1 cellular context compared by ENCODE assay signal in the genomic region with DNA sequence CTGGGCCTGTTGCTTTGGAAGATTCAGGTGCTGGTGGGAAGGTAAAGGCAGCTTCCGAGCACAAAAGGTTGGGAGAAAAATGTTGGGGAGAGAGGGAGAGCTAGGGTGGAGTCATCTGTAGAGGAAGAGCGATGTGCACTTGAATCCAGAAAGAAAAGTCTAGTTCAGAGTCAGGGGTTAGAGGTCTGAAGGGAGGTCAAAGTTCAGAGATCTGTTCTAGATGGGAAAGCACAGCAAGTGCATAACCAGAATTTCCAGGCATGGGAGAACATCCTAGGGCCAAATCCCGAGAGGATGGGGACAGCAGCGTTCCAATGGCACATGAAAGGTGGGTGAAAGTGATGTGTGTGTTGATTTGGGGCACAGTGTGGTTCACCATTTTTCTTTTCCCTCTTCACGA.
TF ChIP-seq lines count a peak whose summit lies in the region.

No MANE protein-coding gene starts in this region.

TF ChIP-seq in IMR-90, 13 proteins besides CTCF, POLR2A, EP300 and RAD21:
- TF ChIP-seq NFE2L2 (IDR thresholded peaks at IDR 0.05; ENCODE audit: low read depth, low read length) (no peak), MAFK (IDR thresholded peaks at IDR 0.05; ENCODE audit: low read depth, low read length) (no peak)
